ENCODE assay signal across 1 cellular context in genomic region chr5:32724526-32724925, GRCh38.
TF ChIP-seq lines count a peak whose summit lies in the region.

No MANE protein-coding gene starts in this region.

TF ChIP-seq in K562, 482 proteins besides CTCF, POLR2A, EP300 and RAD21 (continued from another document):
- TF ChIP-seq RNF219 (CRISPR knock-in tag; IDR thresholded peaks at IDR 0.05): no peak
- TF ChIP-seq HSF4 (CRISPR knock-in tag; IDR thresholded peaks at IDR 0.05; ENCODE audit: borderline replicate concordance): no peak
- TF ChIP-seq TAF1 (IDR thresholded peaks at IDR 0.05; ENCODE audit: control insufficient read depth, extremely low read depth, insufficient read depth, low read length, severe bottlenecking): no peak
- TF ChIP-seq KDM5B (IDR thresholded peaks at IDR 0.05; ENCODE audit: insufficient replicate concordance, low read depth, low read length): no peak
- TF ChIP-seq CBX3 (IDR thresholded peaks at IDR 0.05; ENCODE audit: borderline replicate concordance in 1 of 2, low read length in 2 of 2): no peak
- TF ChIP-seq GABPA (tag; conservative IDR thresholded peaks at IDR 0.05; ENCODE audit: low read depth): no peak
- TF ChIP-seq PTBP1 (IDR thresholded peaks at IDR 0.05; ENCODE audit: low read depth, low read length): no peak
- TF ChIP-seq ASH1L (IDR thresholded peaks at IDR 0.05; ENCODE audit: borderline replicate concordance, low read depth, partially characterized antibody): no peak
- no peak for TF ChIP-seq SLC30A9 (CRISPR knock-in tag; IDR thresholded peaks at IDR 0.05)
- TF ChIP-seq ZBTB8A (IDR thresholded peaks at IDR 0.05; ENCODE audit: partially characterized antibody): no peak
- no peak for TF ChIP-seq CTBP1 (IDR thresholded peaks at IDR 0.05; ENCODE audit: borderline replicate concordance)
